ENCODE assay signal across 12 cellular contexts in the genomic region with DNA sequence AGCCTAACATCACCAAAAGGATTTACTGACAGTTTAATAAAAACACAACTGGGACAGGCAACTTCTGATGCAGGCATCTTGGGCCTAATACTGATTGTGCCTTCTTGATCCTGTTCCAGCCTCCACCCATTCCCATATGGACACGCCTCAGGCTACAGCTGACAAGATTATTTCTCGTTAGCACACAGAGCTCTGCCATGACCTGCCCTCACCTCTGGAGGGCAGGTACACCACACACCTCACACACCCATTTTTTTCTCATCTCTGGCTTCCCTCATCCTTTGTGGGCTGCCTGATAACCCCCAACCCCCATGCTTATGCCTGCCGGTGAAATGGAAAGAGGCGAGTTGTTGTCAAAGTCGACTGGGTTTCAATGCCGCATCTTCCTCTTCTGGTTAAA.
A peak's percentile ranks its signal among the peaks of the same experiment; 100 is the strongest.
DNase-seq lines count a peak whose midpoint lies in the region; ATAC-seq and TF ChIP-seq lines count a peak whose summit lies in the region.
"Had no signal": no experiment of that assay in that cellular context is flagged by ENCODE, and none has a peak within 500 bp of the region (broad histone marks: within the 10 kb centered on the region; RNA-seq: fewer than 3 reads in every experiment).

No MANE protein-coding gene starts in this region.

- H3K27ac Mint-ChIP-seq in GM23338 (no peak overlapping the region), endodermal cell (peak overlapping the region; percentile 47), neural progenitor cell (no peak overlapping the region), endothelial cell (ENCODE audit: unreplicated experiment) (no peak overlapping the region)
- H3K27ac Mint-ChIP-seq: stimulated activated effector memory CD8-positive, alpha-beta T cell treated with anti-CD3 and anti-CD28 coated beads, Interleukin-12 subunit alpha, Interleukin-12 subunit beta, amount 100 ng/mL, for 72 hours had no signal

- H3K9ac ChIP-seq in endodermal cell (ENCODE audit: extremely low read depth, low read length, poor library complexity, severe bottlenecking), result no peak overlapping the region
- no peak overlapping the region for H3K9ac ChIP-seq in neural progenitor cell

- peak; percentile 65 to 80 for TF ChIP-seq CTCF in GM23338 (conservative IDR thresholded peaks at IDR 0.05; ENCODE audit: low read depth in 2 of 2)
- peak; percentile 77 for TF ChIP-seq CTCF in endodermal cell (conservative IDR thresholded peaks at IDR 0.05)
- TF ChIP-seq CTCF in neural progenitor cell (IDR thresholded peaks at IDR 0.05), result no peak
- no peak for TF ChIP-seq CTCF in endothelial cell (IDR thresholded peaks at IDR 0.05; ENCODE audit: unreplicated experiment)

- H3K9me3 ChIP-seq in endodermal cell (ENCODE audit: control insufficient read depth, low read length) (no peaks in the 10 kb centered on the region), neural progenitor cell (ENCODE audit: low read depth) (no peaks in the 10 kb centered on the region)

- H3K4me3 ChIP-seq in GM23338 (no peak overlapping the region), endodermal cell (ENCODE audit: low read length) (no peak overlapping the region), neural progenitor cell (no peak overlapping the region)

- H3K79me2 ChIP-seq in GM23338 (replicated peaks; ENCODE audit: insufficient read depth) (no peaks in the 10 kb centered on the region), neural progenitor cell (ENCODE audit: low read depth) (no peaks in the 10 kb centered on the region)

- H3K27me3 Mint-ChIP-seq in GM23338 (ENCODE audit: insufficient read depth, low read depth, poor library complexity), result no peaks in the 10 kb centered on the region
- no peaks in the 10 kb centered on the region for H3K27me3 Mint-ChIP-seq in endodermal cell (ENCODE audit: insufficient read depth)
- H3K27me3 Mint-ChIP-seq in neural progenitor cell (ENCODE audit: insufficient read depth, low read depth), result no peaks in the 10 kb centered on the region
- no peaks in the 10 kb centered on the region for H3K27me3 Mint-ChIP-seq in endothelial cell (ENCODE audit: unreplicated experiment)

- H4K20me1 ChIP-seq in GM23338 (replicated peaks; ENCODE audit: insufficient read depth) (no peaks in the 10 kb centered on the region; the same call in 1 of the 2 replicates), neural progenitor cell (ENCODE audit: low read depth) (no peaks in the 10 kb centered on the region)

- H3K4me3 Mint-ChIP-seq in GM23338, result no peak overlapping the region
- H3K4me3 Mint-ChIP-seq in endodermal cell, result no peak overlapping the region
- peak overlapping the region; percentile 42 for H3K4me3 Mint-ChIP-seq in neural progenitor cell
- no peak overlapping the region for H3K4me3 Mint-ChIP-seq in endothelial cell (ENCODE audit: unreplicated experiment)
- H3K4me3 Mint-ChIP-seq: stimulated activated effector memory CD8-positive, alpha-beta T cell treated with anti-CD3 and anti-CD28 coated beads, Interleukin-12 subunit alpha, Interleukin-12 subunit beta, amount 100 ng/mL, for 72 hours had no signal

- H3K36me3 Mint-ChIP-seq in GM23338 (ENCODE audit: low read depth) (no peaks in the 10 kb centered on the region), endodermal cell (ENCODE audit: low read depth) (peaks cover 6% of the 10 kb centered on the region), neural progenitor cell (peaks cover 12% of the 10 kb centered on the region), endothelial cell (ENCODE audit: low read depth, unreplicated experiment) (no peaks in the 10 kb centered on the region)
- H3K36me3 Mint-ChIP-seq: stimulated activated effector memory CD8-positive, alpha-beta T cell treated with anti-CD3 and anti-CD28 coated beads, Interleukin-12 subunit alpha, Interleukin-12 subunit beta, amount 100 ng/mL, for 72 hours had no signal

- H3K36me3 ChIP-seq in GM23338 (ENCODE audit: insufficient read depth) (no peaks in the 10 kb centered on the region), endodermal cell (ENCODE audit: control insufficient read depth, insufficient read depth, low read length) (no peaks in the 10 kb centered on the region), neural progenitor cell (no peaks in the 10 kb centered on the region)

- no peaks in the 10 kb centered on the region for H3K27me3 ChIP-seq in GM23338 (ENCODE audit: insufficient read depth)
- no peaks in the 10 kb centered on the region for H3K27me3 ChIP-seq in endodermal cell (ENCODE audit: control insufficient read depth, insufficient read depth, low read length, poor library complexity, severe bottlenecking)
- H3K27me3 ChIP-seq in neural progenitor cell, result no peaks in the 10 kb centered on the region

- ATAC-seq in GM23338 (peak; percentile 98), HG03378 (IDR thresholded peaks at IDR 0.05; ENCODE audit: unreplicated experiment) (no peak)
- ATAC-seq: stimulated activated effector memory CD8-positive, alpha-beta T cell treated with anti-CD3 and anti-CD28 coated beads, Interleukin-12 subunit alpha, Interleukin-12 subunit beta, amount 100 ng/mL, for 72 hours had no signal

- H3K4me2 ChIP-seq in GM23338 (no peak overlapping the region), neural progenitor cell (no peak overlapping the region)

- H2AFZ ChIP-seq in GM23338, result no peak overlapping the region
- H2AFZ ChIP-seq in neural progenitor cell (replicated peaks), result no peak overlapping the region

- H3K4me1 ChIP-seq in GM23338 (ENCODE audit: insufficient read depth) (peaks cover 19% of the 10 kb centered on the region), endodermal cell (ENCODE audit: control insufficient read depth, insufficient read depth, low read length) (peaks cover 6% of the 10 kb centered on the region), neural progenitor cell (peaks cover 7% of the 10 kb centered on the region)

- H3F3A ChIP-seq in GM23338 (replicated peaks; ENCODE audit: low read depth), result no peaks in the 10 kb centered on the region
- no peaks in the 10 kb centered on the region for H3F3A ChIP-seq in neural progenitor cell (ENCODE audit: low read depth)

- DNase-seq in GM23338 (ENCODE audit: low spot score) (peak; percentile 81), NCI-H2171 treated with DMSO at 0.1 percent for 48 hours (lab: John Stamatoyannopoulos, UW) (peak; percentile 91), endodermal cell (peak; percentile 85), neural progenitor cell (ENCODE audit: low spot score) (peak; percentile 14), COR-L47 (lab: John Stamatoyannopoulos, UW) (no peak), endothelial cell (ENCODE audit: low spot score) (no peak), HK-2 (ENCODE audit: unreplicated experiment) (no peak)
- DNase-seq: amygdala, NCI-H1436 treated with DMSO at 0.1 percent for 48 hours, nucleus accumbens had no signal

- no peaks in the 10 kb centered on the region for H3K9me2 ChIP-seq in GM23338 (ENCODE audit: insufficient read depth)

- H3K9me3 Mint-ChIP-seq in GM23338, result no peaks in the 10 kb centered on the region
- H3K9me3 Mint-ChIP-seq in endodermal cell, result no peaks in the 10 kb centered on the region
- no peaks in the 10 kb centered on the region for H3K9me3 Mint-ChIP-seq in neural progenitor cell
- H3K9me3 Mint-ChIP-seq in endothelial cell (ENCODE audit: unreplicated experiment), result no peaks in the 10 kb centered on the region
- H3K9me3 Mint-ChIP-seq: stimulated activated effector memory CD8-positive, alpha-beta T cell treated with anti-CD3 and anti-CD28 coated beads, Interleukin-12 subunit alpha, Interleukin-12 subunit beta, amount 100 ng/mL, for 72 hours had no signal

- 84 to 89% methylated on average over 6 of the region's 6 CpGs for WGBS in endodermal cell (ENCODE audit: insufficient coverage in 1 of 2, insufficient read length in 1 of 2), 2 experiments

- H3K4me1 Mint-ChIP-seq in GM23338 (peaks cover 24% of the 10 kb centered on the region; the same call in 2 of the 3 replicates), endodermal cell (peaks cover 18% of the 10 kb centered on the region), neural progenitor cell (peaks cover 13% of the 10 kb centered on the region), endothelial cell (ENCODE audit: unreplicated experiment) (peaks cover 19% of the 10 kb centered on the region)
- H3K4me1 Mint-ChIP-seq: stimulated activated effector memory CD8-positive, alpha-beta T cell treated with anti-CD3 and anti-CD28 coated beads, Interleukin-12 subunit alpha, Interleukin-12 subunit beta, amount 100 ng/mL, for 72 hours had no signal

- no peak overlapping the region for H3K27ac ChIP-seq in GM23338 (ENCODE audit: low read depth)
- H3K27ac ChIP-seq in endodermal cell (ENCODE audit: low read depth, low read length), result no peak overlapping the region
- H3K27ac ChIP-seq in neural progenitor cell, result no peak overlapping the region

TF ChIP-seq in GM23338, 12 proteins besides CTCF, POLR2A, EP300 and RAD21 (continues in another document):
- TF ChIP-seq EZH2 (IDR thresholded peaks at IDR 0.05; ENCODE audit: low read depth, unreplicated experiment) (no peak), POLR2AphosphoS5 (IDR thresholded peaks at IDR 0.05; ENCODE audit: low read depth) (no peak)

Comparison
In these comparisons a context has a peak if more than half of its experiments do, and no peak if none do; other contexts are left out.
1. DNase-seq: peak in GM23338 (single experiment), NCI-H2171 treated with DMSO at 0.1 percent for 48 hours (single experiment), endodermal cell (single experiment) and neural progenitor cell (single experiment); none in COR-L47 (single experiment), endothelial cell (single experiment) and HK-2 (single experiment).
2. CTCF ChIP-seq: peak in GM23338 (2 of 2) and endodermal cell (single experiment); none in neural progenitor cell (single experiment) and endothelial cell (single experiment).